ENCODE assay signal across 21 cellular contexts in the genomic region with DNA sequence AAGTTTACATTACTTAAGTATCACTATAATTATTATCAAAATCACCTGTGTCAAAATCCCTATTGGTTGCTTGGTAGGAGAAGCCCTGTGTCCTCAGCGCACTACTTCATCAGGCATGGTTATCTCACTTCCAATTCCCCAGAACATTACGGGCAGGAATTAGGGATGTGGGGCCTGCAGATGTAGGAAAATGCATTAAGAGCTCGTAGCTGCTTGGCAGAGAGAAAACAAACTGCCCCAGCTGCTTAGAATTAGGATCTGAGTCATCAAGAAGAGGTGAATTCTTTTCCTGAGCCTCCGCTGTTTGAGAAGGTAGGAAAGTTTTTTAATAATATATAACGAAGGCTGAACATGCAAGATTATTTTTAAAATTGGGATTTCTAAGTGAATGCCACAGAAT. TPM values are rescaled to one million over a fixed set of nuclear protein-coding genes. Genes with fewer than 3 reads are reported as not detected.
DNase-seq lines count a peak whose midpoint lies in the region; ATAC-seq, FAIRE-seq and TF ChIP-seq lines count a peak whose summit lies in the region.
"Had no signal": no experiment of that assay in that cellular context is flagged by ENCODE, and none has a peak within 500 bp of the region (broad histone marks: within the 10 kb centered on the region; RNA-seq: fewer than 3 reads in every experiment).

No MANE protein-coding gene starts in this region.

- H3K36me3 Mint-ChIP-seq in MCF 10A (ENCODE audit: insufficient read depth, unreplicated experiment), result no peaks in the 10 kb centered on the region
- no peaks in the 10 kb centered on the region for H3K36me3 Mint-ChIP-seq in astrocyte (ENCODE audit: low read depth, unreplicated experiment)
- peaks cover 4 to 7% of the 10 kb centered on the region in 2 donors for H3K36me3 Mint-ChIP-seq in stimulated activated naive B cell treated with anti-CD40 and anti-IgM and Interleukin-4, amounts not matched to agents 10 μg/mL and 1 μg/mL and 100 μg/mL, for 72 hours
- no peaks in the 10 kb centered on the region for H3K36me3 Mint-ChIP-seq in T-cell
- H3K36me3 Mint-ChIP-seq: activated CD4-positive, alpha-beta memory T cell treated with anti-CD3 and anti-CD28 coated beads for 36 hours had no signal

- intact Hi-C loops in MCF 10A (cut with micrococcal nuclease), result no loop called here
- intact Hi-C loops in breast epithelium (cut with DNase I; ENCODE audit: low total_unique reads), result no loop called here

- no peaks in the 10 kb centered on the region for H4K20me1 ChIP-seq in astrocyte (ENCODE audit: insufficient read depth, low read length)
- H4K20me1 ChIP-seq: BLaER1 had no signal

- POLR2A ChIA-PET in MCF 10A (lab: Yijun Ruan, JAX) (no interaction called here), T-cell (lab: Charles Lee) (no interaction called here)

- no peaks in the 10 kb centered on the region for H3K79me2 ChIP-seq in astrocyte (ENCODE audit: insufficient read depth, low read length)

- peaks cover 0 to 6% of the 10 kb centered on the region in 2 donors for H3K9me3 ChIP-seq in breast epithelium
- peaks cover 9% of the 10 kb centered on the region for H3K9me3 ChIP-seq in astrocyte (ENCODE audit: insufficient read depth, low read depth, low read length)
- H3K9me3 ChIP-seq: ascending aorta had no signal

- peaks cover 34% of the 10 kb centered on the region for H3K9me3 Mint-ChIP-seq in MCF 10A (ENCODE audit: unreplicated experiment)
- peaks cover 2% of the 10 kb centered on the region for H3K9me3 Mint-ChIP-seq in astrocyte (ENCODE audit: unreplicated experiment)
- H3K9me3 Mint-ChIP-seq in stimulated activated naive B cell treated with anti-CD40 and anti-IgM and Interleukin-4, amounts not matched to agents 10 μg/mL and 1 μg/mL and 100 μg/mL, for 72 hours, result peaks cover 4 to 5% of the 10 kb centered on the region in 2 donors
- H3K9me3 Mint-ChIP-seq in T-cell, result peaks cover 4 to 9% (median 5%) of the 10 kb centered on the region in 3 donors

- TF ChIP-seq CTCF in MCF 10A (IDR thresholded peaks at IDR 0.05; ENCODE audit: unreplicated experiment) (no peak), breast epithelium (IDR thresholded peaks at IDR 0.05) (no peak), astrocyte (IDR thresholded peaks at IDR 0.05; ENCODE audit: insufficient read depth, low read depth, low read length) (no peak), fibroblast of the aortic adventitia (IDR thresholded peaks at IDR 0.05; ENCODE audit: insufficient read depth, low read length) (no peak)

- H3K4me1 Mint-ChIP-seq in MCF 10A (ENCODE audit: insufficient read depth, unreplicated experiment), result no peaks in the 10 kb centered on the region
- H3K4me1 Mint-ChIP-seq in astrocyte (ENCODE audit: low read depth, unreplicated experiment), result peaks cover 5% of the 10 kb centered on the region
- H3K4me1 Mint-ChIP-seq in stimulated activated naive B cell treated with anti-CD40 and anti-IgM and Interleukin-4, amounts not matched to agents 10 μg/mL and 1 μg/mL and 100 μg/mL, for 72 hours, result peaks cover 4 to 8% of the 10 kb centered on the region in 2 donors
- H3K4me1 Mint-ChIP-seq in T-cell, result no peaks in the 10 kb centered on the region

- CTCF ChIA-PET in MCF 10A (lab: Yijun Ruan, JAX) (interaction anchor here (0.8 kb wide), 1 partner anchor 131 kb away, joined by 3 read pairs; no protein-coding TSS in a partner anchor), T-cell (lab: Charles Lee) (interaction anchor here in 1 of 2 donors (0.6 kb wide), 1 partner anchor 79 kb away, joined by 3 read pairs; no protein-coding TSS in a partner anchor)

- H3K27ac Mint-ChIP-seq in MCF 10A (ENCODE audit: low read depth, unreplicated experiment) (no peak overlapping the region), astrocyte (ENCODE audit: unreplicated experiment) (no peak overlapping the region), T-cell (no peak overlapping the region)
- peak overlapping the region; percentile 14 for H3K27ac Mint-ChIP-seq in stimulated activated naive B cell treated with anti-CD40 and anti-IgM and Interleukin-4, amounts not matched to agents 10 μg/mL and 1 μg/mL and 100 μg/mL, for 72 hours
- H3K27ac Mint-ChIP-seq: activated CD4-positive, alpha-beta memory T cell treated with anti-CD3 and anti-CD28 coated beads for 36 hours; activated naive CD4-positive, alpha-beta T cell treated with anti-CD3 and anti-CD28 coated beads for 36 hours; activated T-cell treated with anti-CD3 and anti-CD28 coated beads, Interleukin-2, amount 50 U/mL, for 24 hours had no signal

- H3K4me1 ChIP-seq in breast epithelium (no peaks in the 10 kb centered on the region), astrocyte (ENCODE audit: insufficient read depth, low read length) (no peaks in the 10 kb centered on the region)
- H3K4me1 ChIP-seq: ascending aorta, BLaER1, left ventricle myocardium inferior had no signal

- peak overlapping the region; percentile 30 for H3K4me2 ChIP-seq in astrocyte (ENCODE audit: low read length)
- H3K4me2 ChIP-seq: BLaER1 had no signal

- H2AFZ ChIP-seq in astrocyte (ENCODE audit: low read depth, low read length), result no peak overlapping the region

- H3K27ac ChIP-seq in breast epithelium, result no peak overlapping the region
- no peak overlapping the region for H3K27ac ChIP-seq in astrocyte (ENCODE audit: low read depth, low read length)
- H3K27ac ChIP-seq: ascending aorta, BLaER1, left ventricle myocardium inferior had no signal

- H3K36me3 ChIP-seq in breast epithelium (no peaks in the 10 kb centered on the region), astrocyte (ENCODE audit: insufficient read depth, low read length) (no peaks in the 10 kb centered on the region)
- H3K36me3 ChIP-seq: ascending aorta, BLaER1, left ventricle myocardium inferior had no signal

- H3K27me3 Mint-ChIP-seq in MCF 10A (ENCODE audit: insufficient read depth, unreplicated experiment) (no peaks in the 10 kb centered on the region), astrocyte (ENCODE audit: low read depth, unreplicated experiment) (peaks cover under 1% of the 10 kb centered on the region), T-cell (peaks cover 0 to 1% of the 10 kb centered on the region in 2 donors)
- no peaks in the 10 kb centered on the region for H3K27me3 Mint-ChIP-seq in stimulated activated naive B cell treated with anti-CD40 and anti-IgM and Interleukin-4, amounts not matched to agents 10 μg/mL and 1 μg/mL and 100 μg/mL, for 72 hours

- no peak overlapping the region for H3K9ac ChIP-seq in astrocyte (ENCODE audit: low read length)
- H3K9ac ChIP-seq: BLaER1 had no signal

- H3K27me3 ChIP-seq in breast epithelium (no peaks in the 10 kb centered on the region), astrocyte (ENCODE audit: insufficient read depth, low read length) (no peaks in the 10 kb centered on the region)
- H3K27me3 ChIP-seq: ascending aorta, BLaER1 had no signal

- H3K4me3 Mint-ChIP-seq in MCF 10A (ENCODE audit: unreplicated experiment), result no peak overlapping the region
- H3K4me3 Mint-ChIP-seq in astrocyte (ENCODE audit: unreplicated experiment), result no peak overlapping the region
- H3K4me3 Mint-ChIP-seq in stimulated activated naive B cell treated with anti-CD40 and anti-IgM and Interleukin-4, amounts not matched to agents 10 μg/mL and 1 μg/mL and 100 μg/mL, for 72 hours, result no peak overlapping the region
- no peak overlapping the region for H3K4me3 Mint-ChIP-seq in T-cell
- H3K4me3 Mint-ChIP-seq: activated CD4-positive, alpha-beta memory T cell treated with anti-CD3 and anti-CD28 coated beads for 36 hours; activated naive CD4-positive, alpha-beta T cell treated with anti-CD3 and anti-CD28 coated beads for 36 hours; activated T-cell treated with anti-CD3 and anti-CD28 coated beads, Interleukin-2, amount 50 U/mL, for 24 hours had no signal

- no TSS peak for BruUV-seq in MCF 10A (replicated peaks; lab: Mats Ljungman, UMichigan)

- ATAC-seq in stimulated activated naive B cell treated with anti-CD40 and anti-IgM and Interleukin-4, amounts not matched to agents 10 μg/mL and 1 μg/mL and 100 μg/mL, for 72 hours (replicated peaks), result no peak
- no peak for ATAC-seq in T-cell (replicated peaks in 1 of 4)

- no peak for TF ChIP-seq POLR2A in breast epithelium (IDR thresholded peaks at IDR 0.05)

- peak; percentile 13 for DNase-seq in MCF 10A (ENCODE audit: unreplicated experiment)
- no peak for DNase-seq in breast epithelium (ENCODE audit: low spot score in 2 of 2)
- DNase-seq in astrocyte (ENCODE audit: low read depth), result peak; percentile 67
- DNase-seq in fibroblast of the aortic adventitia (ENCODE audit: low read depth), result peak; percentile 70
- no peak for DNase-seq in stimulated activated naive B cell treated with anti-CD40 and anti-IgM and Interleukin-4, amounts not matched to agents 10 μg/mL and 1 μg/mL and 100 μg/mL, for 72 hours
- no peak for DNase-seq in activated CD4-positive, alpha-beta T cell treated with anti-CD3 and anti-CD28 coated beads for 48 hours
- DNase-seq in stimulated activated CD4-positive, alpha-beta T cell treated with anti-CD3 and anti-CD28 coated beads, Interleukin-15, amount 100 ng/mL, for 24 hours, result no peak
- no peak for DNase-seq in T-cell
- DNase-seq: activated CD4-positive, alpha-beta memory T cell treated with anti-CD3 and anti-CD28 coated beads for 36 hours; activated naive CD4-positive, alpha-beta T cell treated with anti-CD3 and anti-CD28 coated beads for 36 hours; activated T-cell treated with anti-CD3 and anti-CD28 coated beads, Interleukin-2, amount 50 U/mL, for 24 hours; left ventricle myocardium inferior; MV-4-11; NCI-H187; Right ventricle myocardium superior had no signal

- FAIRE-seq in astrocyte (lab: Jason Lieb, UNC), result no peak
- FAIRE-seq: A204.1, colon had no signal

- no peak overlapping the region for H3K4me3 ChIP-seq in breast epithelium
- no peak overlapping the region for H3K4me3 ChIP-seq in astrocyte (ENCODE audit: insufficient read depth, low read depth, low read length)
- no peak overlapping the region for H3K4me3 ChIP-seq in fibroblast of the aortic adventitia (ENCODE audit: low read depth, low read length)
- H3K4me3 ChIP-seq: ascending aorta, BLaER1, left ventricle myocardium inferior had no signal

RNA-seq across cellular contexts. Expression of a gene that starts 31.1 kb away (rescaled TPM):
- total RNA-seq in MCF 10A (2022) (not detected in 2 replicates), breast epithelium (under 1 TPM in 1 of 3 donors, not detected in 2; under 0.01 TPM), astrocyte (not detected in 2 replicates), fibroblast of the aortic adventitia (ENCODE audit: low replicate concordance) (0.08 TPM in 1 of 2 replicates, not detected in the other), T-cell (under 1 TPM; 0.07 to 0.39 (median 0.20) TPM)
- total RNA-seq: activated CD4-positive, alpha-beta memory T cell treated with anti-CD3 and anti-CD28 coated beads for 36 hours; activated naive CD4-positive, alpha-beta T cell treated with anti-CD3 and anti-CD28 coated beads for 36 hours; ascending aorta; left ventricle myocardium inferior; renal cortical epithelial cell; Right ventricle myocardium superior; temporal lobe had no signal

Comparison
In these comparisons a context has a peak if more than half of its experiments do, and no peak if none do; other contexts are left out.
1. DNase-seq: peak in MCF 10A (single experiment), astrocyte (single experiment) and fibroblast of the aortic adventitia (single experiment); none in breast epithelium (0 of 2), stimulated activated naive B cell treated with anti-CD40 and anti-IgM and Interleukin-4, amounts not matched to agents 10 μg/mL and 1 μg/mL and 100 μg/mL, for 72 hours (single experiment), activated CD4-positive, alpha-beta T cell treated with anti-CD3 and anti-CD28 coated beads for 48 hours (single experiment), stimulated activated CD4-positive, alpha-beta T cell treated with anti-CD3 and anti-CD28 coated beads, Interleukin-15, amount 100 ng/mL, for 24 hours (single experiment) and T-cell (0 of 34).